Comparison of ENCODE assay signal across 1 cellular context in genomic region chr4:173318648-173319211, GRCh38.
TF ChIP-seq lines count a peak whose summit lies in the region.

No MANE protein-coding gene starts in this region.

TF ChIP-seq in H1, 55 proteins besides CTCF, POLR2A, EP300 and RAD21:
- TF ChIP-seq JUN (IDR thresholded peaks at IDR 0.05; ENCODE audit: low read depth, low read length) (no peak), JUND (IDR thresholded peaks at IDR 0.05; ENCODE audit: low read length) (peak; percentile 72)
